ENCODE assay signal across 9 cellular contexts in the genomic region with DNA sequence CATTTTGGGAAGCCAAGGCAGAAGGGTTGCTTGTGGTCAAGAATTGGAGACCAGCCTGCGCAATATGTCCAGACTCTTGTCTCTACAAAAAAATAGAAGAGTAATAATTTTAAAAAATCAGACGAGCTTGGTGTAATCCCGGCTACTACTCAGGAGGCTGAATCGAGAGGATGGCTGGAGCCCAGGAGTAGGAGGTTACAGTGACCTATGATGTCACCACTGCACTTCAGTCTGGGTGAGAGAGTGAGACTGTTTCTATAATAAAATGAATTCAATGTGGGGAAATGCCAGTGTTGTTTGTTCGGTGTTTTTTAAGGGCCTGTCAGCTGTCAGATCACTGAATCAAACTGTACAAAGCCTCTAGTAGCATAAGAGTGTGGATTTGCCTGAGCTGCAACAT. TPM values are rescaled to one million over a fixed set of nuclear protein-coding genes. Genes with fewer than 3 reads are reported as not detected.
DNase-seq lines count a peak whose midpoint lies in the region; ATAC-seq and TF ChIP-seq lines count a peak whose summit lies in the region.
"Had no signal": no experiment of that assay in that cellular context is flagged by ENCODE, and none has a peak within 500 bp of the region (broad histone marks: within the 10 kb centered on the region; RNA-seq: fewer than 3 reads in every experiment).

No MANE protein-coding gene starts in this region.

- intact Hi-C loops in dorsolateral prefrontal cortex (cut with DNase I), result loop anchor here in 1 of 2 donors (5.0 kb wide), 1 partner anchor 299 kb away; the partner anchor contains the start of gene MYCBP2

- H3K9me3 Mint-ChIP-seq in neural progenitor cell, result peaks cover 2% of the 10 kb centered on the region

- H3K36me3 ChIP-seq in neural progenitor cell (no peaks in the 10 kb centered on the region), H7 (replicated peaks; ENCODE audit: control insufficient read depth, insufficient read depth, low read length) (no peaks in the 10 kb centered on the region)

- no peak for ATAC-seq in GM21825 (IDR thresholded peaks at IDR 0.05; ENCODE audit: unreplicated experiment)

- H3K4me1 Mint-ChIP-seq in neural progenitor cell, result peaks cover 33% of the 10 kb centered on the region

- H3K4me3 ChIP-seq in dorsolateral prefrontal cortex (peak overlapping the region in 52 of 59 donors; percentile 77 to 99 (median 91)), neural progenitor cell (peak overlapping the region; percentile 98), H7 (ENCODE audit: insufficient read depth, low read depth, low read length) (no peak overlapping the region)

- DNase-seq in DMS53 (lab: John Stamatoyannopoulos, UW), result peak; percentile 77
- peak; percentile 44 for DNase-seq in NCI-H510A (lab: John Stamatoyannopoulos, UW)
- DNase-seq in dorsolateral prefrontal cortex, result no peak
- no peak for DNase-seq in neural progenitor cell (ENCODE audit: low spot score)
- no peak for DNase-seq in NCI-H526 (lab: John Stamatoyannopoulos, UW)
- DNase-seq in H7, result no peak
- no peak for DNase-seq in cerebellar nuclear complex (lab: John Stamatoyannopoulos, UW)
- DNase-seq: left cardiac atrium had no signal

- H3K4me1 ChIP-seq in neural progenitor cell, result peaks cover 31% of the 10 kb centered on the region

- peaks cover 13% of the 10 kb centered on the region for H3F3A ChIP-seq in neural progenitor cell (ENCODE audit: low read depth)

- no peak overlapping the region for H3K27ac Mint-ChIP-seq in neural progenitor cell

- no peaks in the 10 kb centered on the region for H3K27me3 ChIP-seq in dorsolateral prefrontal cortex
- H3K27me3 ChIP-seq in neural progenitor cell, result no peaks in the 10 kb centered on the region
- no peaks in the 10 kb centered on the region for H3K27me3 ChIP-seq in H7 (ENCODE audit: control insufficient read depth, insufficient read depth, low read length)

- no peak overlapping the region for H3K9ac ChIP-seq in neural progenitor cell

- peaks cover 2% of the 10 kb centered on the region for H3K27me3 Mint-ChIP-seq in neural progenitor cell (ENCODE audit: insufficient read depth, low read depth)

- H3K27ac ChIP-seq in dorsolateral prefrontal cortex (peak overlapping the region in 29 of 59 donors; percentile 23 to 100 (median 99)), neural progenitor cell (no peak overlapping the region)

- no peaks in the 10 kb centered on the region for H3K36me3 Mint-ChIP-seq in neural progenitor cell

- H2AFZ ChIP-seq in neural progenitor cell (replicated peaks), result no peak overlapping the region

- peaks cover 35% of the 10 kb centered on the region for H3K79me2 ChIP-seq in neural progenitor cell (ENCODE audit: low read depth)

- peaks cover 32% of the 10 kb centered on the region for H4K20me1 ChIP-seq in neural progenitor cell (ENCODE audit: low read depth)

- peak overlapping the region; percentile 90 for H3K4me3 Mint-ChIP-seq in neural progenitor cell

- H3K4me2 ChIP-seq in neural progenitor cell, result peak overlapping the region; percentile 96

- no peak for TF ChIP-seq CTCF in dorsolateral prefrontal cortex (IDR thresholded peaks at IDR 0.05 in 54 of 56, conservative IDR thresholded peaks at IDR 0.05 in 2 of 56; ENCODE audit: low read depth in 1 of 56, partially characterized antibody in 56 of 56)
- no peak for TF ChIP-seq CTCF in neural progenitor cell (IDR thresholded peaks at IDR 0.05)

- no peaks in the 10 kb centered on the region for H3K9me3 ChIP-seq in neural progenitor cell (ENCODE audit: low read depth)

RNA-seq across cellular contexts. Expression of gene FBXL3, which starts 1.2 kb away (rescaled TPM):
- 10 to 100 TPM; 48.6 to 79.1 (median 59.0) TPM for total RNA-seq in dorsolateral prefrontal cortex
- total RNA-seq in neural progenitor cell (ENCODE audit: low replicate concordance), result 21.3 and 25.5 TPM in 2 replicates
- total RNA-seq in H7 (2014; rRNA removed; shearing (Covaris generic)), result 13.8 and 15.5 TPM in 2 replicates

RNA-seq across cellular contexts. Expression of gene CLN5, which starts 36.3 kb away (rescaled TPM):
- 10 to 100 TPM; 15.1 to 34.3 (median 21.5) TPM for total RNA-seq in dorsolateral prefrontal cortex
- 14.3 and 28.5 TPM in 2 replicates for total RNA-seq in neural progenitor cell (ENCODE audit: low replicate concordance)
- total RNA-seq in H7 (2014; rRNA removed; shearing (Covaris generic)), result 7.8 and 8.8 TPM in 2 replicates

Comparison
In these comparisons a context has a peak if more than half of its experiments do, and no peak if none do; other contexts are left out.
1. DNase-seq: peak in DMS53 (single experiment) and NCI-H510A (single experiment); none in dorsolateral prefrontal cortex (0 of 10), neural progenitor cell (single experiment), NCI-H526 (0 of 2), H7 (single experiment) and cerebellar nuclear complex (0 of 2).